ENCODE assay signal across 36 cellular contexts in genomic region chr7:75058406-75058805, GRCh38.
"Had no signal": no experiment of that assay in that cellular context is flagged by ENCODE, and none has a peak within 500 bp of the region (broad histone marks: within the 10 kb centered on the region; RNA-seq: fewer than 3 reads in every experiment).

No MANE protein-coding gene starts in this region.

- H3K27me3 ChIP-seq: adrenal gland, body of pancreas, brain microvascular endothelial cell, breast epithelium had no signal

- H3K9me3 ChIP-seq: adrenal gland, body of pancreas, breast epithelium had no signal

- H3K36me3 ChIP-seq: breast epithelium had no signal

- H3K4me1 ChIP-seq: body of pancreas had no signal

- H3K27ac Mint-ChIP-seq: activated B cell treated with CpG ODN at 0.5 μM for 24 hours; activated CD4-positive, alpha-beta memory T cell treated with anti-CD3 and anti-CD28 coated beads for 36 hours; activated CD4-positive, alpha-beta T cell treated with anti-CD3 and anti-CD28 coated beads, Interleukin-2, amount 10 ng/mL, durations not matched to agents 24 days and 14 days; activated CD8-positive, alpha-beta T cell treated with anti-CD3 and anti-CD28 coated beads for 36 hours; activated naive CD4-positive, alpha-beta T cell treated with anti-CD3 and anti-CD28 coated beads for 36 hours; activated naive CD4-positive, alpha-beta T cell treated with anti-CD3 and anti-CD28 coated beads, Interleukin-2, amount 50 U/mL, for 72 hours; activated naive CD8-positive, alpha-beta T cell treated with anti-CD3 and anti-CD28 coated beads for 36 hours; activated T-cell treated with anti-CD3 and anti-CD28 coated beads, Interleukin-2, amount 50 U/mL, for 72 hours; activated T-helper 1 cell treated with anti-CD3 and anti-CD28 coated beads, Interleukin-12 subunit alpha, Interleukin-12 subunit beta, Interleukin-2, Interleukin-4 antibody, amounts not matched to agents 30 ng/mL and 10 ng/mL and 1 ng/mL, durations not matched to agents 14 hours and 24 hours and 36 hours; activated T-helper 17 cell treated with anti-CD3 and anti-CD28 coated beads, Interleukin-2, amount 50 U/mL, for 72 hours; T-helper 1 cell treated with Interleukin-12 subunit alpha and Interleukin-12 subunit beta and Interleukin-4 antibody, amounts not matched to agents 30 μg/mL and 1 μg/mL, for 36 hours; T-helper 2 cell treated with Interferon-gamma antibody and Interleukin-4, amounts not matched to agents 5 μg/mL and 100 μg/mL, for 36 hours had no signal

- ATAC-seq: activated CD8-positive, alpha-beta T cell treated with anti-CD3 and anti-CD28 coated beads for 36 hours; activated naive CD4-positive, alpha-beta T cell treated with anti-CD3 and anti-CD28 coated beads, Interleukin-2, amount 50 U/mL, for 72 hours; activated T-cell treated with anti-CD3 and anti-CD28 coated beads, Interleukin-2, amount 50 U/mL, for 4 hours; activated T-cell treated with anti-CD3 and anti-CD28 coated beads, Interleukin-2, amount 50 U/mL, for 72 hours; activated T-helper 17 cell treated with anti-CD3 and anti-CD28 coated beads, Interleukin-2, amount 50 U/mL, for 72 hours; body of pancreas had no signal

- DNase-seq: activated B cell treated with CpG ODN at 0.5 μM for 24 hours; activated CD4-positive, alpha-beta memory T cell treated with anti-CD3 and anti-CD28 coated beads for 36 hours; activated CD4-positive, alpha-beta T cell treated with anti-CD3 and anti-CD28 coated beads for 4 hours; activated CD4-positive, alpha-beta T cell treated with anti-CD3 and anti-CD28 coated beads, Interleukin-2, amount 10 ng/mL, durations not matched to agents 24 days and 14 days; activated CD4-positive, alpha-beta T cell treated with anti-CD3 and anti-CD28 coated beads, Interleukin-2, amount 50 U/mL, for 1 hour; activated CD4-positive, alpha-beta T cell treated with anti-CD3 and anti-CD28 coated beads, Interleukin-2, amount 50 U/mL, for 4 hours; activated CD4-positive, CD25-positive, alpha-beta regulatory T cell treated with anti-CD3 and anti-CD28 coated beads, Interleukin-2, amount 50 U/mL, for 72 hours; activated CD8-positive, alpha-beta memory T cell treated with anti-CD3 and anti-CD28 coated beads, Interleukin-2, amount 50 U/mL, for 4 hours; activated CD8-positive, alpha-beta T cell treated with anti-CD3 and anti-CD28 coated beads for 36 hours; activated effector memory CD4-positive, alpha-beta T cell treated with anti-CD3 and anti-CD28 coated beads, Interleukin-2, amount 50 U/mL, for 16 hours; activated gamma-delta T cell treated with Interleukin-2 at 50 U/mL for 16 hours; activated naive CD4-positive, alpha-beta T cell; activated naive CD4-positive, alpha-beta T cell treated with anti-CD3 and anti-CD28 coated beads for 36 hours; activated naive CD4-positive, alpha-beta T cell treated with anti-CD3 and anti-CD28 coated beads, Interleukin-2, amount 50 U/mL, for 16 hours; activated naive CD8-positive, alpha-beta T cell treated with anti-CD3 and anti-CD28 coated beads for 36 hours; activated T-cell treated with anti-CD3 and anti-CD28 coated beads for 4 hours; activated T-cell treated with anti-CD3 and anti-CD28 coated beads, Interleukin-2, amount 50 U/mL, for 1 hour; activated T-cell treated with anti-CD3 and anti-CD28 coated beads, Interleukin-2, amount 50 U/mL, for 4 hours; activated T-cell treated with anti-CD3 and anti-CD28 coated beads, Interleukin-2, amount 50 U/mL, for 72 hours; adrenal gland; amniotic stem cell; body of pancreas; brain microvascular endothelial cell; central memory CD4-positive, alpha-beta T cell; T-helper 1 cell; T-helper 2 cell; T-helper 9 cell had no signal

- FAIRE-seq: astrocyte, TTC549 had no signal

- H3K4me3 ChIP-seq: adrenal gland, body of pancreas, breast epithelium had no signal

- H3K4me1 Mint-ChIP-seq: activated B cell treated with CpG ODN at 0.5 μM for 24 hours; activated CD4-positive, alpha-beta T cell treated with anti-CD3 and anti-CD28 coated beads, Interleukin-2, amount 10 ng/mL, durations not matched to agents 24 days and 14 days; activated naive CD8-positive, alpha-beta T cell treated with anti-CD3 and anti-CD28 coated beads for 36 hours had no signal

- H3K9me3 Mint-ChIP-seq: activated B cell treated with CpG ODN at 0.5 μM for 24 hours; activated CD4-positive, alpha-beta memory T cell treated with anti-CD3 and anti-CD28 coated beads for 36 hours; activated CD4-positive, alpha-beta T cell treated with anti-CD3 and anti-CD28 coated beads, Interleukin-2, amount 10 ng/mL, durations not matched to agents 24 days and 14 days; activated CD8-positive, alpha-beta T cell treated with anti-CD3 and anti-CD28 coated beads for 36 hours; activated naive CD4-positive, alpha-beta T cell treated with anti-CD3 and anti-CD28 coated beads for 36 hours; activated naive CD4-positive, alpha-beta T cell treated with anti-CD3 and anti-CD28 coated beads, Interleukin-2, amount 50 U/mL, for 72 hours; activated naive CD8-positive, alpha-beta T cell treated with anti-CD3 and anti-CD28 coated beads for 36 hours; activated T-cell treated with anti-CD3 and anti-CD28 coated beads, Interleukin-2, amount 50 U/mL, for 4 hours; activated T-cell treated with anti-CD3 and anti-CD28 coated beads, Interleukin-2, amount 50 U/mL, for 72 hours; activated T-helper 1 cell treated with anti-CD3 and anti-CD28 coated beads, Interleukin-12 subunit alpha, Interleukin-12 subunit beta, Interleukin-2, Interleukin-4 antibody, amounts not matched to agents 30 ng/mL and 10 ng/mL and 1 ng/mL, durations not matched to agents 14 hours and 24 hours and 36 hours; activated T-helper 17 cell treated with anti-CD3 and anti-CD28 coated beads, Interleukin-2, amount 50 U/mL, for 72 hours; T-helper 1 cell treated with Interleukin-12 subunit alpha and Interleukin-12 subunit beta and Interleukin-4 antibody, amounts not matched to agents 30 μg/mL and 1 μg/mL, for 36 hours; T-helper 2 cell treated with Interferon-gamma antibody and Interleukin-4, amounts not matched to agents 5 μg/mL and 100 μg/mL, for 36 hours had no signal

- H3K27me3 Mint-ChIP-seq: activated B cell treated with CpG ODN at 0.5 μM for 24 hours; activated CD4-positive, alpha-beta memory T cell treated with anti-CD3 and anti-CD28 coated beads for 36 hours; activated CD4-positive, alpha-beta T cell treated with anti-CD3 and anti-CD28 coated beads, Interleukin-2, amount 10 ng/mL, durations not matched to agents 24 days and 14 days; activated CD8-positive, alpha-beta T cell treated with anti-CD3 and anti-CD28 coated beads for 36 hours; activated naive CD8-positive, alpha-beta T cell treated with anti-CD3 and anti-CD28 coated beads for 36 hours; activated T-helper 17 cell treated with anti-CD3 and anti-CD28 coated beads, Interleukin-2, amount 50 U/mL, for 72 hours had no signal

- H3K4me3 Mint-ChIP-seq: activated B cell treated with CpG ODN at 0.5 μM for 24 hours; activated CD4-positive, alpha-beta memory T cell treated with anti-CD3 and anti-CD28 coated beads for 36 hours; activated CD4-positive, alpha-beta T cell treated with anti-CD3 and anti-CD28 coated beads, Interleukin-2, amount 10 ng/mL, durations not matched to agents 24 days and 14 days; activated CD8-positive, alpha-beta T cell treated with anti-CD3 and anti-CD28 coated beads for 36 hours; activated naive CD4-positive, alpha-beta T cell treated with anti-CD3 and anti-CD28 coated beads for 36 hours; activated naive CD8-positive, alpha-beta T cell treated with anti-CD3 and anti-CD28 coated beads for 36 hours; activated T-cell treated with anti-CD3 and anti-CD28 coated beads, Interleukin-2, amount 50 U/mL, for 4 hours; activated T-cell treated with anti-CD3 and anti-CD28 coated beads, Interleukin-2, amount 50 U/mL, for 72 hours; activated T-helper 1 cell treated with anti-CD3 and anti-CD28 coated beads, Interleukin-12 subunit alpha, Interleukin-12 subunit beta, Interleukin-2, Interleukin-4 antibody, amounts not matched to agents 30 ng/mL and 10 ng/mL and 1 ng/mL, durations not matched to agents 14 hours and 24 hours and 36 hours; activated T-helper 17 cell treated with anti-CD3 and anti-CD28 coated beads, Interleukin-2, amount 50 U/mL, for 72 hours; T-helper 1 cell treated with Interleukin-12 subunit alpha and Interleukin-12 subunit beta and Interleukin-4 antibody, amounts not matched to agents 30 μg/mL and 1 μg/mL, for 36 hours; T-helper 2 cell treated with Interferon-gamma antibody and Interleukin-4, amounts not matched to agents 5 μg/mL and 100 μg/mL, for 36 hours had no signal

- H3K27ac ChIP-seq: body of pancreas, brain microvascular endothelial cell, VCaP had no signal
